ENCODE assay signal across 9 cellular contexts in genomic region chr1:149888999-149889289, GRCh38. TPM values are rescaled to one million over a fixed set of nuclear protein-coding genes. Genes with fewer than 3 reads are reported as not detected.
DNase-seq lines count a peak whose midpoint lies in the region; ATAC-seq, FAIRE-seq and TF ChIP-seq lines count a peak whose summit lies in the region.
"Had no signal": no experiment of that assay in that cellular context is flagged by ENCODE, and none has a peak within 500 bp of the region (broad histone marks: within the 10 kb centered on the region; RNA-seq: fewer than 3 reads in every experiment).

No MANE protein-coding gene starts in this region.

- H3K4ac ChIP-seq in H1 (replicated peaks; ENCODE audit: insufficient read length, low read depth, low read length) (peak overlapping the region; percentile 76), neuronal stem cell (ENCODE audit: low read length) (no peak overlapping the region)

- H3K27ac ChIP-seq in C4-2B (peak overlapping the region; percentile 99), MM.1S (ENCODE audit: low read length) (peak overlapping the region; percentile 92), H1 (ENCODE audit: low read depth, low read length) (peak overlapping the region; percentile 98), neuronal stem cell (replicated peaks; ENCODE audit: low read length) (peak overlapping the region; percentile 97)

- H3K36me3 Mint-ChIP-seq in activated T-cell treated with anti-CD3 and anti-CD28 coated beads, Interleukin-2, amount 50 U/mL, for 24 hours (ENCODE audit: low read depth) = no peaks in the 10 kb centered on the region
- H3K36me3 Mint-ChIP-seq: stimulated activated effector memory CD8-positive, alpha-beta T cell treated with anti-CD3 and anti-CD28 coated beads, Interleukin-12 subunit alpha, Interleukin-12 subunit beta, amount 100 ng/mL, for 72 hours had no signal

- peak overlapping the region; percentile 50 for H3K56ac ChIP-seq in H1 (replicated peaks; ENCODE audit: insufficient read length, low read depth, low read length)

- H4K8ac ChIP-seq in H1 (ENCODE audit: extremely low read depth, insufficient read depth, low read length) (no peak overlapping the region), neuronal stem cell (ENCODE audit: low read depth, low read length) (no peak overlapping the region)

- H4K5ac ChIP-seq in H1 (ENCODE audit: insufficient read length, low read depth, low read length) = peak overlapping the region; percentile 72

- no peak for ATAC-seq in GM21786 (IDR thresholded peaks at IDR 0.05; ENCODE audit: unreplicated experiment)
- no peak for ATAC-seq in HG02623 (IDR thresholded peaks at IDR 0.05; ENCODE audit: unreplicated experiment)

- WGBS in H1 (ENCODE audit: extremely low coverage in 1 of 2, insufficient coverage in 1 of 2, insufficient read length in 1 of 2, insufficient replicate concordance in 2 of 2, low coverage in 1 of 2, low lambda C conversion rate in 2 of 2, missing lambda C conversion rate in 1 of 2), 2 experiments = 26% methylated on average over 6 of the region's 6 CpGs; no CpG with 5 or more reads in 1 of the 2 experiments
- WGBS in neuronal stem cell (ENCODE audit: extremely low coverage in 2 of 2, insufficient read length in 2 of 2, insufficient replicate concordance in 1 of 2), 2 donors = no CpG with 5 or more reads among the region's 6 CpGs

- no peaks in the 10 kb centered on the region for H3K9me2 ChIP-seq in MM.1S (replicated peaks; ENCODE audit: insufficient read depth, low read length)

- no peak for TF ChIP-seq CTCF in C4-2B (conservative IDR thresholded peaks at IDR 0.05)
- no peak for TF ChIP-seq CTCF in MM.1S (IDR thresholded peaks at IDR 0.05; ENCODE audit: low read length)
- TF ChIP-seq CTCF in H1 (IDR thresholded peaks at IDR 0.05; ENCODE audit: control extremely low read depth in 1 of 3, insufficient read depth in 1 of 3, low read depth in 1 of 3, low read length in 3 of 3) = no peak

- peaks cover 6% of the 10 kb centered on the region for H3K4me1 Mint-ChIP-seq in activated T-cell treated with anti-CD3 and anti-CD28 coated beads, Interleukin-2, amount 50 U/mL, for 24 hours (ENCODE audit: low read depth)
- H3K4me1 Mint-ChIP-seq: stimulated activated effector memory CD8-positive, alpha-beta T cell treated with anti-CD3 and anti-CD28 coated beads, Interleukin-12 subunit alpha, Interleukin-12 subunit beta, amount 100 ng/mL, for 72 hours had no signal

- H2BK15ac ChIP-seq in H1 (ENCODE audit: low read length) (peak overlapping the region; percentile 75; the same call in 1 of the 2 replicates), neuronal stem cell (ENCODE audit: low read length) (no peak overlapping the region)

- no peak for FAIRE-seq in H1 (lab: Jason Lieb, UNC)

- peaks cover 21% of the 10 kb centered on the region for H3K23me2 ChIP-seq in H1 (ENCODE audit: low read depth, low read length)

- no peaks in the 10 kb centered on the region for H3K36me3 ChIP-seq in MM.1S (replicated peaks; ENCODE audit: insufficient read depth, low read length)
- H3K36me3 ChIP-seq in H1 (ENCODE audit: control insufficient read depth in 2 of 4, insufficient read depth in 4 of 4, low read length in 3 of 4) = no peaks in the 10 kb centered on the region
- H3K36me3 ChIP-seq in neuronal stem cell (replicated peaks in 1 of 2; ENCODE audit: control insufficient read depth in 2 of 2, insufficient read depth in 2 of 2, low read length in 2 of 2) = no peaks in the 10 kb centered on the region

- H2AFZ ChIP-seq in MM.1S (ENCODE audit: low read length) (peak overlapping the region; percentile 54), H1 (ENCODE audit: low read length) (peak overlapping the region; percentile 59), neuronal stem cell (ENCODE audit: low read length) (peak overlapping the region; percentile 69)

- CTCF ChIA-PET in H1 (lab: Charles Lee; ENCODE audit: partially characterized antibody) = interaction anchor here (1.0 to 3.0 kb wide), 8 partner anchors 10 to 298 kb away, joined by 3 to 14 read pairs (median 4); no protein-coding TSS in a partner anchor

- H3K27me3 ChIP-seq in MM.1S (replicated peaks; ENCODE audit: insufficient read depth, low read length) (no peaks in the 10 kb centered on the region), H1 (replicated peaks in 1 of 4; ENCODE audit: control insufficient read depth in 3 of 4, extremely low read depth in 1 of 4, insufficient read depth in 3 of 4, low read length in 3 of 4) (no peaks in the 10 kb centered on the region), neuronal stem cell (ENCODE audit: control insufficient read depth in 3 of 3, insufficient read depth in 3 of 3, low read depth in 1 of 3, low read length in 3 of 3) (no peaks in the 10 kb centered on the region)

- H2BK5ac ChIP-seq in H1 (ENCODE audit: low read depth, low read length) (peak overlapping the region; percentile 89), neuronal stem cell (ENCODE audit: low read length) (no peak overlapping the region)

- H2BK20ac ChIP-seq in H1 (ENCODE audit: low read length) = 0 out of 2 replicates have a peak overlapping the region, but pooled peaks have one; percentile 68

- no peak for DNase-seq in MM.1S
- DNase-seq in H1 (ENCODE audit: low read depth in 1 of 2, low spot score in 2 of 2) = no peak
- DNase-seq in neuronal stem cell (ENCODE audit: low spot score) = no peak
- DNase-seq in effector CD4-positive, alpha-beta T cell = no peak
- DNase-seq in activated T-cell treated with anti-CD3 and anti-CD28 coated beads, Interleukin-2, amount 50 U/mL, for 24 hours = no peak

- TF ChIP-seq RAD21 in H1 (IDR thresholded peaks at IDR 0.05 in 1 of 2, conservative IDR thresholded peaks at IDR 0.05 in 1 of 2; ENCODE audit: low read depth in 2 of 2, low read length in 2 of 2) = no peak

- H3K4me3 Mint-ChIP-seq in activated T-cell treated with anti-CD3 and anti-CD28 coated beads, Interleukin-2, amount 50 U/mL, for 24 hours = no peak overlapping the region
- H3K4me3 Mint-ChIP-seq: stimulated activated effector memory CD8-positive, alpha-beta T cell treated with anti-CD3 and anti-CD28 coated beads, Interleukin-12 subunit alpha, Interleukin-12 subunit beta, amount 100 ng/mL, for 72 hours had no signal

- H3K79me1 ChIP-seq in H1 (ENCODE audit: low read depth, low read length) (no peaks in the 10 kb centered on the region), neuronal stem cell (ENCODE audit: low read depth, low read length) (no peaks in the 10 kb centered on the region)

- no peaks in the 10 kb centered on the region for H3K27me3 Mint-ChIP-seq in activated T-cell treated with anti-CD3 and anti-CD28 coated beads, Interleukin-2, amount 50 U/mL, for 24 hours

- TF ChIP-seq EP300 in H1 (IDR thresholded peaks at IDR 0.05; ENCODE audit: borderline replicate concordance in 1 of 2, low read depth in 2 of 2, low read length in 2 of 2) = no peak

- H3K9me3 ChIP-seq in MM.1S (replicated peaks; ENCODE audit: insufficient read depth, low read length) = no peaks in the 10 kb centered on the region
- H3K9me3 ChIP-seq in H1 (ENCODE audit: insufficient read depth in 2 of 2, low read depth in 1 of 2, low read length in 1 of 2) = no peaks in the 10 kb centered on the region
- no peaks in the 10 kb centered on the region for H3K9me3 ChIP-seq in neuronal stem cell (replicated peaks in 1 of 2; ENCODE audit: control insufficient read depth in 2 of 2, insufficient read depth in 1 of 2, low read depth in 1 of 2, low read length in 2 of 2)

- H3K4me3 ChIP-seq in MM.1S (ENCODE audit: low read length) (peak overlapping the region; percentile 64), H1 (ENCODE audit: extremely low read depth in 1 of 4, insufficient read depth in 2 of 4, low read depth in 3 of 4, low read length in 4 of 4) (peak overlapping the region; percentile 70 to 92 (median 82); a peak in 7 of 8 replicates), neuronal stem cell (ENCODE audit: low read length in 2 of 2) (peak overlapping the region; percentile 71 to 86)

- H3K79me2 ChIP-seq in MM.1S (ENCODE audit: low read length) (no peaks in the 10 kb centered on the region), H1 (ENCODE audit: control insufficient read depth in 1 of 2, insufficient read depth in 2 of 2, low read length in 2 of 2) (0 out of 4 replicates have a peak, but pooled peaks cover 0 to 4% of the 10 kb centered on the region in 2 experiments)

- peak overlapping the region; percentile 86 for H3K9ac ChIP-seq in MM.1S (ENCODE audit: low read length)
- peak overlapping the region; percentile 8 to 93 (median 84) for H3K9ac ChIP-seq in H1 (replicated peaks in 1 of 4; ENCODE audit: extremely low read depth in 1 of 4, low read depth in 3 of 4, low read length in 3 of 4)
- no peak overlapping the region for H3K9ac ChIP-seq in neuronal stem cell (ENCODE audit: low read depth, low read length, poor library complexity)

- TF ChIP-seq POLR2A in H1 (IDR thresholded peaks at IDR 0.05; ENCODE audit: control extremely low read depth in 1 of 2, low read depth in 2 of 2, low read length in 2 of 2) = peak in 1 of 2 experiments; percentile 10; a peak in 1 of 3 replicates

- POLR2A ChIA-PET in H1 (lab: Charles Lee; ENCODE audit: partially characterized antibody) = interaction anchor here (0.7 to 8.5 kb wide), 22 partner anchors 8 to 294 kb away, joined by 3 to 278 read pairs (median 20); partner anchors contain the start of genes BOLA1, MTMR11, OTUD7B and SF3B4

- peak overlapping the region; percentile 80 for H3K4me2 ChIP-seq in MM.1S (ENCODE audit: low read depth, low read length)
- peak overlapping the region; percentile 83 to 87 for H3K4me2 ChIP-seq in H1 (ENCODE audit: insufficient read depth in 1 of 2, low read depth in 2 of 2, low read length in 2 of 2)
- H3K4me2 ChIP-seq in neuronal stem cell (ENCODE audit: insufficient read depth, low read length, poor library complexity, severe bottlenecking) = peak overlapping the region; percentile 54

- H2AK5ac ChIP-seq in H1 (ENCODE audit: low read depth, low read length) (peak overlapping the region; percentile 47), neuronal stem cell (ENCODE audit: low read depth, low read length) (no peak overlapping the region)

- H3K14ac ChIP-seq in H1 (ENCODE audit: insufficient read length) = no peak overlapping the region
- no peak overlapping the region for H3K14ac ChIP-seq in neuronal stem cell (ENCODE audit: low read length)

- H4K91ac ChIP-seq in H1 (replicated peaks; ENCODE audit: insufficient read length, low read length) (peak overlapping the region; percentile 31), neuronal stem cell (ENCODE audit: low read depth, low read length, poor library complexity) (no peak overlapping the region)

- H2BK120ac ChIP-seq in H1 (replicated peaks; ENCODE audit: low read depth, low read length) (peak overlapping the region; percentile 43), neuronal stem cell (ENCODE audit: low read depth, low read length) (no peak overlapping the region)

- H3K23ac ChIP-seq in H1 (ENCODE audit: insufficient read length) (no peak overlapping the region), neuronal stem cell (ENCODE audit: low read depth, low read length, poor library complexity) (no peak overlapping the region)

- H3K27ac Mint-ChIP-seq in activated T-cell treated with anti-CD3 and anti-CD28 coated beads, Interleukin-2, amount 50 U/mL, for 24 hours = no peak overlapping the region
- H3K27ac Mint-ChIP-seq: stimulated activated effector memory CD8-positive, alpha-beta T cell treated with anti-CD3 and anti-CD28 coated beads, Interleukin-12 subunit alpha, Interleukin-12 subunit beta, amount 100 ng/mL, for 72 hours had no signal

- H4K20me1 ChIP-seq in MM.1S (ENCODE audit: insufficient read depth, low read length) (no peaks in the 10 kb centered on the region), H1 (replicated peaks in 1 of 2; ENCODE audit: control insufficient read depth in 1 of 2, insufficient read depth in 2 of 2, low read length in 2 of 2) (no peaks in the 10 kb centered on the region)

- H2BK12ac ChIP-seq in H1 (ENCODE audit: low read depth, low read length) (peak overlapping the region; percentile 88), neuronal stem cell (ENCODE audit: low read length) (no peak overlapping the region)

- no peaks in the 10 kb centered on the region for H3K9me3 Mint-ChIP-seq in activated T-cell treated with anti-CD3 and anti-CD28 coated beads, Interleukin-2, amount 50 U/mL, for 24 hours
- H3K9me3 Mint-ChIP-seq: stimulated activated effector memory CD8-positive, alpha-beta T cell treated with anti-CD3 and anti-CD28 coated beads, Interleukin-12 subunit alpha, Interleukin-12 subunit beta, amount 100 ng/mL, for 72 hours had no signal

- H3K4me1 ChIP-seq in MM.1S (ENCODE audit: low read length) = peaks cover 14% of the 10 kb centered on the region
- peaks cover 0 to 5% (median 0%) of the 10 kb centered on the region in 4 experiments; a peak in 4 of 7 replicates for H3K4me1 ChIP-seq in H1 (replicated peaks in 1 of 4; ENCODE audit: control insufficient read depth in 3 of 4, insufficient read depth in 4 of 4, low read length in 3 of 4)
- peaks cover 4 to 14% of the 10 kb centered on the region in 2 donors for H3K4me1 ChIP-seq in neuronal stem cell (ENCODE audit: control insufficient read depth in 2 of 2, insufficient read depth in 1 of 2, low read depth in 1 of 2, low read length in 2 of 2)

- H3K18ac ChIP-seq in H1 (ENCODE audit: extremely low read depth, low read length) (peak overlapping the region; percentile 65), neuronal stem cell (ENCODE audit: low read length) (no peak overlapping the region)

- peaks cover 53% of the 10 kb centered on the region for H3F3A ChIP-seq in MM.1S (ENCODE audit: insufficient read depth, low read length)

RNA-seq across cellular contexts. Expression of gene BOLA1, which starts 10.4 kb away (rescaled TPM):
- 8.1 and 13.1 TPM in 2 replicates for total RNA-seq in H1 (2021; fragmentation: NEBNext Ultra II Directional; extraction: Animal tissue kit (Norgen Biotek cat#: 25700))
- 15.4 and 24.6 TPM in 2 replicates for polyA plus RNA-seq in H1 (2011; rRNA removed)
- 21.2 TPM for polyA plus RNA-seq in H1 (2011; cell fraction: cytosol; rRNA removed)
- polyA plus RNA-seq in H1 (2011; cell fraction: nucleus; rRNA removed) = 18.4 TPM
- polyA plus RNA-seq in H1 (2012, experiment 1 of 2) = 12.6 to 15.9 TPM (median 15.0 TPM) in 4 replicates
- polyA plus RNA-seq in H1 (2012, experiment 2 of 2) = 19.4 TPM
- 9.5 TPM for polyA plus RNA-seq in H1 (2013, experiment 1 of 2)
- polyA plus RNA-seq in H1 (2013, experiment 2 of 2) = 9.5 TPM
- polyA minus RNA-seq in H1 (2011; rRNA and poly(A)+ RNA removed) = 1.9 and 2.5 TPM in 2 replicates
- polyA minus RNA-seq in H1 (2011; cell fraction: cytosol; rRNA and poly(A)+ RNA removed) = 4.9 TPM
- 13.0 TPM for polyA minus RNA-seq in H1 (2011; cell fraction: nucleus; rRNA and poly(A)+ RNA removed)
- polyA plus RNA-seq in neuronal stem cell (2013, experiment 1 of 2) = 9.8 TPM
- polyA plus RNA-seq in neuronal stem cell (2013, experiment 2 of 2) = 9.9 TPM

RNA-seq across cellular contexts. Expression of gene SV2A, which starts 28.7 kb away (rescaled TPM):
- 51.8 and 52.9 TPM in 2 replicates for total RNA-seq in H1 (2021; fragmentation: NEBNext Ultra II Directional; extraction: Animal tissue kit (Norgen Biotek cat#: 25700))
- polyA plus RNA-seq in H1 (2011; rRNA removed) = 41.8 and 49.0 TPM in 2 replicates
- 47.9 TPM for polyA plus RNA-seq in H1 (2011; cell fraction: cytosol; rRNA removed)
- polyA plus RNA-seq in H1 (2011; cell fraction: nucleus; rRNA removed) = 54.4 TPM
- 53.0 to 56.0 TPM (median 54.0 TPM) in 4 replicates for polyA plus RNA-seq in H1 (2012, experiment 1 of 2)
- polyA plus RNA-seq in H1 (2012, experiment 2 of 2) = 56.3 TPM
- polyA plus RNA-seq in H1 (2013, experiment 1 of 2) = 69.4 TPM
- 74.0 TPM for polyA plus RNA-seq in H1 (2013, experiment 2 of 2)
- 93.1 and 99.8 TPM in 2 replicates for polyA minus RNA-seq in H1 (2011; rRNA and poly(A)+ RNA removed)
- 34.9 TPM for polyA minus RNA-seq in H1 (2011; cell fraction: cytosol; rRNA and poly(A)+ RNA removed)
- 23.6 TPM for polyA minus RNA-seq in H1 (2011; cell fraction: nucleus; rRNA and poly(A)+ RNA removed)
- 34.2 TPM for polyA plus RNA-seq in neuronal stem cell (2013, experiment 1 of 2)
- polyA plus RNA-seq in neuronal stem cell (2013, experiment 2 of 2) = 35.2 TPM

RNA-seq across cellular contexts. Expression of gene SF3B4, which starts 38.7 kb away (rescaled TPM):
- total RNA-seq in H1 (2021; fragmentation: NEBNext Ultra II Directional; extraction: Animal tissue kit (Norgen Biotek cat#: 25700)) = 119 and 122 TPM in 2 replicates
- polyA plus RNA-seq in H1 (2011; rRNA removed) = 81.1 and 114 TPM in 2 replicates
- 29.8 TPM for polyA plus RNA-seq in H1 (2011; cell fraction: cytosol; rRNA removed)
- polyA plus RNA-seq in H1 (2011; cell fraction: nucleus; rRNA removed) = 46.9 TPM
- polyA plus RNA-seq in H1 (2012, experiment 1 of 2) = 88.9 to 125 TPM (median 103 TPM) in 4 replicates
- 140 TPM for polyA plus RNA-seq in H1 (2012, experiment 2 of 2)
- polyA plus RNA-seq in H1 (2013, experiment 1 of 2) = 98.2 TPM
- 100 TPM for polyA plus RNA-seq in H1 (2013, experiment 2 of 2)
- 43.8 and 64.2 TPM in 2 replicates for polyA minus RNA-seq in H1 (2011; rRNA and poly(A)+ RNA removed)
- polyA minus RNA-seq in H1 (2011; cell fraction: cytosol; rRNA and poly(A)+ RNA removed) = 42.7 TPM
- polyA minus RNA-seq in H1 (2011; cell fraction: nucleus; rRNA and poly(A)+ RNA removed) = 32.3 TPM
- 62.5 TPM for polyA plus RNA-seq in neuronal stem cell (2013, experiment 1 of 2)
- 63.2 TPM for polyA plus RNA-seq in neuronal stem cell (2013, experiment 2 of 2)

RNA-seq across cellular contexts. Expression of gene MTMR11, which starts 47.7 kb away (rescaled TPM):
- total RNA-seq in H1 (2021; fragmentation: NEBNext Ultra II Directional; extraction: Animal tissue kit (Norgen Biotek cat#: 25700)) = 3.5 and 4.8 TPM in 2 replicates
- 3.3 and 3.7 TPM in 2 replicates for polyA plus RNA-seq in H1 (2011; rRNA removed)
- polyA plus RNA-seq in H1 (2011; cell fraction: cytosol; rRNA removed) = 3.5 TPM
- 23.8 TPM for polyA plus RNA-seq in H1 (2011; cell fraction: nucleus; rRNA removed)
- 2.4 to 3.6 TPM (median 3.1 TPM) in 4 replicates for polyA plus RNA-seq in H1 (2012, experiment 1 of 2)
- polyA plus RNA-seq in H1 (2012, experiment 2 of 2) = 1.0 TPM
- 2.4 TPM for polyA plus RNA-seq in H1 (2013, experiment 1 of 2)
- polyA plus RNA-seq in H1 (2013, experiment 2 of 2) = 2.1 TPM
- 5.3 and 6.1 TPM in 2 replicates for polyA minus RNA-seq in H1 (2011; rRNA and poly(A)+ RNA removed)
- 3.5 TPM for polyA minus RNA-seq in H1 (2011; cell fraction: cytosol; rRNA and poly(A)+ RNA removed)
- 7.6 TPM for polyA minus RNA-seq in H1 (2011; cell fraction: nucleus; rRNA and poly(A)+ RNA removed)
- polyA plus RNA-seq in neuronal stem cell (2013, experiment 1 of 2) = 2.4 TPM
- polyA plus RNA-seq in neuronal stem cell (2013, experiment 2 of 2) = 1.9 TPM
